ENCODE assay signal across 1 cellular context in the genomic region with DNA sequence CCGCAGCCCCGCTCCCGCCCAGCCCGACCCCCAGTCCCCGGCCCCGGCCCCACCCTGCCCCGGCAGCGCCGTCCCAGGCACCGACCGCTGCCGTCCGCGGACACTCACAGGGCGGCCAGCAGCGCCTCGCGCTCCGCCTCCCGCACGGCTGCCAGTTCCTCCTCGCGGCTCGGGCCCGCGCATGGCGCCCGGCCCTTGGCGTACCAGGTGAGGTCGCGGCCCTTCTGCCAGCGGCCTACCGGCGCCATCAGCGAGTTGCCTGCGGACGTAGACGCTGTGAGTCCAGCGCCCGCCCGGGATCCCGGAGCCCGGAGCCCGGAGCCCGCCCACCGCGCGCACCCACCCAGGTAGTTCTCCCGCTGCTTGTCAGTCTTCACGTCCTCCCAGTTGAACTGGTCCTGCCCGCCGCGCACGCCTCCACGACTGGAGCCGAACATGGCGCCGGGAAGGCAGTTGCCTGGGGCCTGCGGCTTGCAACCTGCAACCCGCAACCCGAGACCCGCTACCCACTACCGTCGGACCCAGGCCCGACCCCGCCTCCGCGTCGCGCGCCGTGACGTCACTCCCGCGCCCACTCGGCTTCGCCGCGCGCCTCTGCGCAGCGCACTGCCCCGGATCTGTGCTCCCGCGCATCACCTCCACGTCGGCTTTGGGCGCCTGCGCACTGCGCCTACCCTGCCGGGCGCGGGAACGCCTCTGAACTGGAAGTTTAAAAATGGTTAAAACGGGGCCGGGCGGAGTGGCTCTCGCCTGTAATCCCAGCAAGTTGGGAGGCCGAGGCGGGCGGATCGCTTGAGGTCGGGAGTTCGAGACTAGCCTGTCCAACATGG.
TF ChIP-seq lines count a peak whose summit lies in the region.

A gene (minus strand): TSS at position 535 of the 830 bp plus-strand sequence. CDS start 98 bp downstream, at position 437.

TF ChIP-seq in H1, 55 proteins besides CTCF, POLR2A, EP300 and RAD21 (continues in another document):
- no peak for TF ChIP-seq SIRT6 (IDR thresholded peaks at IDR 0.05; ENCODE audit: low read length)
- TF ChIP-seq, protein P1, sequence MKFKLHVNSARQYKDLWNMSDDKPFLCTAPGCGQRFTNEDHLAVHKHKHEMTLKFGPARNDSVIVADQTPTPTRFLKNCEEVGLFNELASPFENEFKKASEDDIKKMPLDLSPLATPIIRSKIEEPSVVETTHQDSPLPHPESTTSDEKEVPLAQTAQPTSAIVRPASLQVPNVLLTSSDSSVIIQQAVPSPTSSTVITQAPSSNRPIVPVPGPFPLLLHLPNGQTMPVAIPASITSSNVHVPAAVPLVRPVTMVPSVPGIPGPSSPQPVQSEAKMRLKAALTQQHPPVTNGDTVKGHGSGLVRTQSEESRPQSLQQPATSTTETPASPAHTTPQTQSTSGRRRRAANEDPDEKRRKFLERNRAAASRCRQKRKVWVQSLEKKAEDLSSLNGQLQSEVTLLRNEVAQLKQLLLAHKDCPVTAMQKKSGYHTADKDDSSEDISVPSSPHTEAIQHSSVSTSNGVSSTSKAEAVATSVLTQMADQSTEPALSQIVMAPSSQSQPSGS (IDR thresholded peaks at IDR 0.05; ENCODE audit: low read length): no peak
- TF ChIP-seq KDM1A (IDR thresholded peaks at IDR 0.05; ENCODE audit: borderline replicate concordance, low read length): no peak
- peak; percentile 67; the same call in 1 of the 2 replicates for TF ChIP-seq SP1 (IDR thresholded peaks at IDR 0.05; ENCODE audit: low read depth, low read length)
- TF ChIP-seq ZNF274 (IDR thresholded peaks at IDR 0.05; ENCODE audit: borderline replicate concordance, extremely low read depth, low read length): no peak
- TF ChIP-seq SIN3A (conservative IDR thresholded peaks at IDR 0.05 in 1 of 2, IDR thresholded peaks at IDR 0.05 in 1 of 2; ENCODE audit: low read depth in 1 of 2, low read length in 2 of 2): peak in 1 of 2 experiments; percentile 92; a peak in 3 of 4 replicates
- no peak; the same call in 1 of the 2 replicates for TF ChIP-seq GABPA (IDR thresholded peaks at IDR 0.05; ENCODE audit: borderline replicate concordance, insufficient read depth, low read length)
- TF ChIP-seq SRF (IDR thresholded peaks at IDR 0.05; ENCODE audit: low read depth, low read length): peak; percentile 90
- TF ChIP-seq GTF2F1 (IDR thresholded peaks at IDR 0.05; ENCODE audit: borderline replicate concordance, low read depth, low read length): 0 out of 2 replicates have a peak, but pooled peaks have one; percentile 55
- TF ChIP-seq CHD1 (IDR thresholded peaks at IDR 0.05; ENCODE audit: low read depth, low read length): no peak
- TF ChIP-seq, protein P2, sequence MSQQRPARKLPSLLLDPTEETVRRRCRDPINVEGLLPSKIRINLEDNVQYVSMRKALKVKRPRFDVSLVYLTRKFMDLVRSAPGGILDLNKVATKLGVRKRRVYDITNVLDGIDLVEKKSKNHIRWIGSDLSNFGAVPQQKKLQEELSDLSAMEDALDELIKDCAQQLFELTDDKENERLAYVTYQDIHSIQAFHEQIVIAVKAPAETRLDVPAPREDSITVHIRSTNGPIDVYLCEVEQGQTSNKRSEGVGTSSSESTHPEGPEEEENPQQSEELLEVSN (IDR thresholded peaks at IDR 0.05): peak; percentile 93
- TF ChIP-seq POLR2AphosphoS5 (IDR thresholded peaks at IDR 0.05; ENCODE audit: low read depth, low read length): peak; percentile 81; the same call in 1 of the 2 replicates
- TF ChIP-seq RBBP5 (IDR thresholded peaks at IDR 0.05; ENCODE audit: borderline replicate concordance, low read depth, low read length): peak; percentile 90; the same call in 1 of the 2 replicates
- no peak for TF ChIP-seq RNF2 (IDR thresholded peaks at IDR 0.05; ENCODE audit: borderline replicate concordance, low read depth, low read length, missing control alignments, poor library complexity, severe bottlenecking)
- TF ChIP-seq BRCA1 (IDR thresholded peaks at IDR 0.05; ENCODE audit: low read depth, low read length): 0 out of 2 replicates have a peak, but pooled peaks have one; percentile 9
- no peak for TF ChIP-seq CTBP2 (IDR thresholded peaks at IDR 0.05; ENCODE audit: borderline replicate concordance, insufficient read depth, insufficient read length, low read length)
- no peak for TF ChIP-seq POU5F1 (IDR thresholded peaks at IDR 0.05; ENCODE audit: low read depth, low read length)
- peak; percentile 88 for TF ChIP-seq SP4 (IDR thresholded peaks at IDR 0.05; ENCODE audit: low read length)
- TF ChIP-seq, protein P3, sequence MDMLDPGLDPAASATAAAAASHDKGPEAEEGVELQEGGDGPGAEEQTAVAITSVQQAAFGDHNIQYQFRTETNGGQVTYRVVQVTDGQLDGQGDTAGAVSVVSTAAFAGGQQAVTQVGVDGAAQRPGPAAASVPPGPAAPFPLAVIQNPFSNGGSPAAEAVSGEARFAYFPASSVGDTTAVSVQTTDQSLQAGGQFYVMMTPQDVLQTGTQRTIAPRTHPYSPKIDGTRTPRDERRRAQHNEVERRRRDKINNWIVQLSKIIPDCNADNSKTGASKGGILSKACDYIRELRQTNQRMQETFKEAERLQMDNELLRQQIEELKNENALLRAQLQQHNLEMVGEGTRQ (IDR thresholded peaks at IDR 0.05; ENCODE audit: low read length): no peak
- no peak for TF ChIP-seq MAFK (IDR thresholded peaks at IDR 0.05; ENCODE audit: low read depth, low read length)
- peak; percentile 67; the same call in 1 of the 2 replicates for TF ChIP-seq JUND (IDR thresholded peaks at IDR 0.05; ENCODE audit: low read length)
- TF ChIP-seq TAF7 (optimal IDR thresholded peaks at IDR 0.05; ENCODE audit: borderline replicate concordance, low read depth, low read length): peak; percentile 71
- TF ChIP-seq TCF12 (IDR thresholded peaks at IDR 0.05; ENCODE audit: low read depth, low read length): no peak
- TF ChIP-seq SUZ12 (IDR thresholded peaks at IDR 0.05; ENCODE audit: low read length): no peak
- TF ChIP-seq CBX5 (IDR thresholded peaks at IDR 0.05; ENCODE audit: low read depth, low read length): no peak
- TF ChIP-seq YY1 (IDR thresholded peaks at IDR 0.05; ENCODE audit: low read depth, low read length): peak; percentile 64
- no peak for TF ChIP-seq BCL11A (IDR thresholded peaks at IDR 0.05; ENCODE audit: low read depth in 2 of 2, low read length in 2 of 2)
- TF ChIP-seq BACH1 (IDR thresholded peaks at IDR 0.05; ENCODE audit: low read length): peak; percentile 46; the same call in 1 of the 2 replicates
- TF ChIP-seq EZH2 (IDR thresholded peaks at IDR 0.05; ENCODE audit: low read depth, low read length, severe bottlenecking): no peak
- TF ChIP-seq ASH2L (IDR thresholded peaks at IDR 0.05; ENCODE audit: low read length): peak; percentile 82
- TF ChIP-seq CHD2 (IDR thresholded peaks at IDR 0.05; ENCODE audit: low read length): no peak
- TF ChIP-seq FOSL1 (IDR thresholded peaks at IDR 0.05; ENCODE audit: insufficient read depth, low read depth, low read length): 0 out of 2 replicates have a peak, but pooled peaks have one; percentile 64
- peak; percentile 99 for TF ChIP-seq CREB1 (IDR thresholded peaks at IDR 0.05)
- TF ChIP-seq, protein P4, sequence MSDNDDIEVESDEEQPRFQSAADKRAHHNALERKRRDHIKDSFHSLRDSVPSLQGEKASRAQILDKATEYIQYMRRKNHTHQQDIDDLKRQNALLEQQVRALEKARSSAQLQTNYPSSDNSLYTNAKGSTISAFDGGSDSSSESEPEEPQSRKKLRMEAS (IDR thresholded peaks at IDR 0.05): peak; percentile 88
- TF ChIP-seq NRF1 (IDR thresholded peaks at IDR 0.05; ENCODE audit: low read depth, low read length): peak; percentile 88
- no peak for TF ChIP-seq CBX8 (IDR thresholded peaks at IDR 0.05; ENCODE audit: borderline replicate concordance, low read depth, low read length)
- TF ChIP-seq JUN (IDR thresholded peaks at IDR 0.05; ENCODE audit: low read depth, low read length): no peak
- TF ChIP-seq NANOG (IDR thresholded peaks at IDR 0.05; ENCODE audit: insufficient read depth, low read depth, low read length, poor library complexity, severe bottlenecking): no peak
- TF ChIP-seq, protein P5, sequence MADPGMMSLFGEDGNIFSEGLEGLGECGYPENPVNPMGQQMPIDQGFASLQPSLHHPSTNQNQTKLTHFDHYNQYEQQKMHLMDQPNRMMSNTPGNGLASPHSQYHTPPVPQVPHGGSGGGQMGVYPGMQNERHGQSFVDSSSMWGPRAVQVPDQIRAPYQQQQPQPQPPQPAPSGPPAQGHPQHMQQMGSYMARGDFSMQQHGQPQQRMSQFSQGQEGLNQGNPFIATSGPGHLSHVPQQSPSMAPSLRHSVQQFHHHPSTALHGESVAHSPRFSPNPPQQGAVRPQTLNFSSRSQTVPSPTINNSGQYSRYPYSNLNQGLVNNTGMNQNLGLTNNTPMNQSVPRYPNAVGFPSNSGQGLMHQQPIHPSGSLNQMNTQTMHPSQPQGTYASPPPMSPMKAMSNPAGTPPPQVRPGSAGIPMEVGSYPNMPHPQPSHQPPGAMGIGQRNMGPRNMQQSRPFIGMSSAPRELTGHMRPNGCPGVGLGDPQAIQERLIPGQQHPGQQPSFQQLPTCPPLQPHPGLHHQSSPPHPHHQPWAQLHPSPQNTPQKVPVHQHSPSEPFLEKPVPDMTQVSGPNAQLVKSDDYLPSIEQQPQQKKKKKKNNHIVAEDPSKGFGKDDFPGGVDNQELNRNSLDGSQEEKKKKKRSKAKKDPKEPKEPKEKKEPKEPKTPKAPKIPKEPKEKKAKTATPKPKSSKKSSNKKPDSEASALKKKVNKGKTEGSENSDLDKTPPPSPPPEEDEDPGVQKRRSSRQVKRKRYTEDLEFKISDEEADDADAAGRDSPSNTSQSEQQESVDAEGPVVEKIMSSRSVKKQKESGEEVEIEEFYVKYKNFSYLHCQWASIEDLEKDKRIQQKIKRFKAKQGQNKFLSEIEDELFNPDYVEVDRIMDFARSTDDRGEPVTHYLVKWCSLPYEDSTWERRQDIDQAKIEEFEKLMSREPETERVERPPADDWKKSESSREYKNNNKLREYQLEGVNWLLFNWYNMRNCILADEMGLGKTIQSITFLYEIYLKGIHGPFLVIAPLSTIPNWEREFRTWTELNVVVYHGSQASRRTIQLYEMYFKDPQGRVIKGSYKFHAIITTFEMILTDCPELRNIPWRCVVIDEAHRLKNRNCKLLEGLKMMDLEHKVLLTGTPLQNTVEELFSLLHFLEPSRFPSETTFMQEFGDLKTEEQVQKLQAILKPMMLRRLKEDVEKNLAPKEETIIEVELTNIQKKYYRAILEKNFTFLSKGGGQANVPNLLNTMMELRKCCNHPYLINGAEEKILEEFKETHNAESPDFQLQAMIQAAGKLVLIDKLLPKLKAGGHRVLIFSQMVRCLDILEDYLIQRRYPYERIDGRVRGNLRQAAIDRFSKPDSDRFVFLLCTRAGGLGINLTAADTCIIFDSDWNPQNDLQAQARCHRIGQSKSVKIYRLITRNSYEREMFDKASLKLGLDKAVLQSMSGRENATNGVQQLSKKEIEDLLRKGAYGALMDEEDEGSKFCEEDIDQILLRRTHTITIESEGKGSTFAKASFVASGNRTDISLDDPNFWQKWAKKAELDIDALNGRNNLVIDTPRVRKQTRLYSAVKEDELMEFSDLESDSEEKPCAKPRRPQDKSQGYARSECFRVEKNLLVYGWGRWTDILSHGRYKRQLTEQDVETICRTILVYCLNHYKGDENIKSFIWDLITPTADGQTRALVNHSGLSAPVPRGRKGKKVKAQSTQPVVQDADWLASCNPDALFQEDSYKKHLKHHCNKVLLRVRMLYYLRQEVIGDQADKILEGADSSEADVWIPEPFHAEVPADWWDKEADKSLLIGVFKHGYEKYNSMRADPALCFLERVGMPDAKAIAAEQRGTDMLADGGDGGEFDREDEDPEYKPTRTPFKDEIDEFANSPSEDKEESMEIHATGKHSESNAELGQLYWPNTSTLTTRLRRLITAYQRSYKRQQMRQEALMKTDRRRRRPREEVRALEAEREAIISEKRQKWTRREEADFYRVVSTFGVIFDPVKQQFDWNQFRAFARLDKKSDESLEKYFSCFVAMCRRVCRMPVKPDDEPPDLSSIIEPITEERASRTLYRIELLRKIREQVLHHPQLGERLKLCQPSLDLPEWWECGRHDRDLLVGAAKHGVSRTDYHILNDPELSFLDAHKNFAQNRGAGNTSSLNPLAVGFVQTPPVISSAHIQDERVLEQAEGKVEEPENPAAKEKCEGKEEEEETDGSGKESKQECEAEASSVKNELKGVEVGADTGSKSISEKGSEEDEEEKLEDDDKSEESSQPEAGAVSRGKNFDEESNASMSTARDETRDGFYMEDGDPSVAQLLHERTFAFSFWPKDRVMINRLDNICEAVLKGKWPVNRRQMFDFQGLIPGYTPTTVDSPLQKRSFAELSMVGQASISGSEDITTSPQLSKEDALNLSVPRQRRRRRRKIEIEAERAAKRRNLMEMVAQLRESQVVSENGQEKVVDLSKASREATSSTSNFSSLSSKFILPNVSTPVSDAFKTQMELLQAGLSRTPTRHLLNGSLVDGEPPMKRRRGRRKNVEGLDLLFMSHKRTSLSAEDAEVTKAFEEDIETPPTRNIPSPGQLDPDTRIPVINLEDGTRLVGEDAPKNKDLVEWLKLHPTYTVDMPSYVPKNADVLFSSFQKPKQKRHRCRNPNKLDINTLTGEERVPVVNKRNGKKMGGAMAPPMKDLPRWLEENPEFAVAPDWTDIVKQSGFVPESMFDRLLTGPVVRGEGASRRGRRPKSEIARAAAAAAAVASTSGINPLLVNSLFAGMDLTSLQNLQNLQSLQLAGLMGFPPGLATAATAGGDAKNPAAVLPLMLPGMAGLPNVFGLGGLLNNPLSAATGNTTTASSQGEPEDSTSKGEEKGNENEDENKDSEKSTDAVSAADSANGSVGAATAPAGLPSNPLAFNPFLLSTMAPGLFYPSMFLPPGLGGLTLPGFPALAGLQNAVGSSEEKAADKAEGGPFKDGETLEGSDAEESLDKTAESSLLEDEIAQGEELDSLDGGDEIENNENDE (IDR thresholded peaks at IDR 0.05; ENCODE audit: insufficient replicate concordance, low read length): no peak
- no peak for TF ChIP-seq CEBPB (IDR thresholded peaks at IDR 0.05; ENCODE audit: low read depth, low read length)
- TF ChIP-seq KDM5A (IDR thresholded peaks at IDR 0.05; ENCODE audit: low read length): peak; percentile 73
- TF ChIP-seq TEAD4 (IDR thresholded peaks at IDR 0.05; ENCODE audit: low read depth, low read length): no peak
- peak; percentile 77 for TF ChIP-seq TBP (IDR thresholded peaks at IDR 0.05; ENCODE audit: low read depth, low read length)
- no peak for TF ChIP-seq EGR1 (IDR thresholded peaks at IDR 0.05; ENCODE audit: borderline replicate concordance, low read depth, low read length)
- TF ChIP-seq, protein P6, sequence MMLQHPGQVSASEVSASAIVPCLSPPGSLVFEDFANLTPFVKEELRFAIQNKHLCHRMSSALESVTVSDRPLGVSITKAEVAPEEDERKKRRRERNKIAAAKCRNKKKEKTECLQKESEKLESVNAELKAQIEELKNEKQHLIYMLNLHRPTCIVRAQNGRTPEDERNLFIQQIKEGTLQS (IDR thresholded peaks at IDR 0.05; ENCODE audit: insufficient read depth, low read depth, low read length): peak; percentile 96
- TF ChIP-seq HDAC2 (IDR thresholded peaks at IDR 0.05; ENCODE audit: borderline replicate concordance in 1 of 2, low read depth in 2 of 2, low read length in 2 of 2): 0 out of 4 replicates have a peak, but pooled peaks of 1 of the 2 experiments have one; percentile 85
- peak; percentile 80 for TF ChIP-seq TAF1 (IDR thresholded peaks at IDR 0.05; ENCODE audit: low read depth, low read length)
- no peak for TF ChIP-seq RXRA (IDR thresholded peaks at IDR 0.05; ENCODE audit: insufficient read depth, low read depth, low read length)
- peak; percentile 100 for TF ChIP-seq KDM4A (IDR thresholded peaks at IDR 0.05; ENCODE audit: low read depth, low read length, severe bottlenecking)
- TF ChIP-seq SAP30 (IDR thresholded peaks at IDR 0.05; ENCODE audit: insufficient read depth, insufficient replicate concordance, low read length): no peak
- no peak for TF ChIP-seq SIX5 (IDR thresholded peaks at IDR 0.05; ENCODE audit: low read depth, low read length)
- TF ChIP-seq PHF8 (conservative IDR thresholded peaks at IDR 0.05; ENCODE audit: low read depth, low read length): peak; percentile 91
- no peak for TF ChIP-seq RFX5 (IDR thresholded peaks at IDR 0.05; ENCODE audit: borderline replicate concordance, low read depth, low read length)
